22 cellular contexts compared by ENCODE assay signal in genomic region chr6:17850281-17850680, GRCh38.
"Had no signal": no experiment of that assay in that cellular context is flagged by ENCODE, and none has a peak within 500 bp of the region (broad histone marks: within the 10 kb centered on the region; RNA-seq: fewer than 3 reads in every experiment).

No MANE protein-coding gene starts in this region.

- H2AFZ ChIP-seq: hepatocyte, neural progenitor cell had no signal

- H3K4me1 ChIP-seq: pancreas, suprapubic skin, upper lobe of right lung had no signal

- DNase-seq: cerebellar nuclear complex; effector CD8-positive, alpha-beta T cell; erythroblast; foreskin melanocyte; head of caudate nucleus; left colon; left ventricle myocardium superior; mesenchymal stem cell; midbrain; nucleus accumbens; pancreas; right cardiac atrium; small intestine; stimulated activated CD4-positive, alpha-beta T cell treated with anti-CD3 and anti-CD28 coated beads, Interleukin-2, amount 100 ng/mL, for 48 hours; stimulated activated naive CD4-positive, alpha-beta T cell treated with Interleukin-2 at 50 U/mL for 16 hours; thyroid gland; upper lobe of right lung had no signal

- H3K36me3 ChIP-seq: neural progenitor cell, thyroid gland had no signal

- H3K9ac ChIP-seq: neural progenitor cell had no signal

- H3K27ac ChIP-seq: neural progenitor cell, pancreas, suprapubic skin, thyroid gland, upper lobe of right lung had no signal

- H3K9me3 ChIP-seq: pancreas, suprapubic skin, thyroid gland, upper lobe of right lung had no signal

- ATAC-seq: left colon, left ventricle myocardium superior, pancreas, right cardiac atrium, upper lobe of right lung had no signal

- H3K79me2 ChIP-seq: hepatocyte had no signal

- H3K4me3 ChIP-seq: coronary artery, hepatocyte, lung, neural progenitor cell, pancreas, suprapubic skin, thyroid gland, upper lobe of right lung had no signal

- H3K27me3 ChIP-seq: hepatocyte, neural progenitor cell, pancreas, suprapubic skin, thyroid gland, upper lobe of right lung had no signal

- H3K4me2 ChIP-seq: neural progenitor cell had no signal
